1 cellular context compared by ENCODE assay signal in genomic region chr1:153023109-153023508, GRCh38.
TF ChIP-seq lines count a peak whose summit lies in the region.

No MANE protein-coding gene starts in this region.

TF ChIP-seq in K562, 482 proteins besides CTCF, POLR2A, EP300 and RAD21 (continues in another document):
- TF ChIP-seq NUFIP1 (IDR thresholded peaks at IDR 0.05; ENCODE audit: partially characterized antibody) (no peak), ELF2 (CRISPR knock-in tag; IDR thresholded peaks at IDR 0.05) (no peak), ZNF512 (tag; IDR thresholded peaks at IDR 0.05) (no peak), NR2C2 (CRISPR knock-in tag; IDR thresholded peaks at IDR 0.05) (no peak), NR2C2 (tag; IDR thresholded peaks at IDR 0.05) (no peak), FOSL1 (tag; conservative IDR thresholded peaks at IDR 0.05) (peak; percentile 40; the same call in 1 of the 2 replicates), ZNF589 (CRISPR knock-in tag; IDR thresholded peaks at IDR 0.05; ENCODE audit: low read depth) (peak; percentile 56; the same call in 1 of the 2 replicates), C11orf30 (IDR thresholded peaks at IDR 0.05; ENCODE audit: low read depth) (peak; percentile 52; the same call in 1 of the 2 replicates), CEBPZ (IDR thresholded peaks at IDR 0.05; ENCODE audit: borderline replicate concordance, low read depth, low read length) (no peak), L3MBTL2 (IDR thresholded peaks at IDR 0.05) (peak; percentile 56; the same call in 1 of the 2 replicates), SMAD4 (CRISPR knock-in tag; conservative IDR thresholded peaks at IDR 0.05) (peak; percentile 37; the same call in 1 of the 2 replicates), ATF3 (IDR thresholded peaks at IDR 0.05) (peak; percentile 82), ATF3 (CRISPR knock-in tag; conservative IDR thresholded peaks at IDR 0.05) (no peak), PHF8 (IDR thresholded peaks at IDR 0.05; ENCODE audit: borderline replicate concordance, low read length) (no peak), ZNF175 (CRISPR knock-in tag; IDR thresholded peaks at IDR 0.05; ENCODE audit: low read depth) (no peak), ZNF23 (CRISPR knock-in tag; IDR thresholded peaks at IDR 0.05) (no peak), CLOCK (CRISPR knock-in tag; IDR thresholded peaks at IDR 0.05; ENCODE audit: borderline replicate concordance) (no peak), CEBPB (tag; IDR thresholded peaks at IDR 0.05) (0 out of 2 replicates have a peak, but pooled peaks have one; percentile 29), TRIM24 (IDR thresholded peaks at IDR 0.05) (peak in 1 of 2 experiments; percentile 23; a peak in 1 of 4 replicates), YY1 (IDR thresholded peaks at IDR 0.05; ENCODE audit: borderline replicate concordance in 1 of 3, control insufficient read depth in 1 of 3, extremely low read depth in 1 of 3, insufficient read depth in 3 of 3, insufficient read length in 1 of 3, insufficient replicate concordance in 2 of 3, low read depth in 1 of 3, low read length in 2 of 3) (peak in 1 of 3 experiments; percentile 15), ZNF583 (CRISPR knock-in tag; IDR thresholded peaks at IDR 0.05) (no peak), CREM (IDR thresholded peaks at IDR 0.05; ENCODE audit: low read depth) (peak; percentile 29; the same call in 1 of the 2 replicates), BRF2 (IDR thresholded peaks at IDR 0.05; ENCODE audit: borderline replicate concordance, insufficient read depth, insufficient read length) (no peak), NFE2 (IDR thresholded peaks at IDR 0.05; ENCODE audit: low read depth) (0 out of 2 replicates have a peak, but pooled peaks have one; percentile 29), MTF1 (CRISPR knock-in tag; IDR thresholded peaks at IDR 0.05; ENCODE audit: borderline replicate concordance) (no peak), ZNF41 (CRISPR knock-in tag; conservative IDR thresholded peaks at IDR 0.05) (no peak), CEBPG (CRISPR knock-in tag; IDR thresholded peaks at IDR 0.05) (no peak), CEBPG (tag; conservative IDR thresholded peaks at IDR 0.05 in 1 of 2, IDR thresholded peaks at IDR 0.05 in 1 of 2) (peak in 1 of 2 experiments; percentile 41; a peak in 1 of 4 replicates)
- TF ChIP-seq, protein P1, sequence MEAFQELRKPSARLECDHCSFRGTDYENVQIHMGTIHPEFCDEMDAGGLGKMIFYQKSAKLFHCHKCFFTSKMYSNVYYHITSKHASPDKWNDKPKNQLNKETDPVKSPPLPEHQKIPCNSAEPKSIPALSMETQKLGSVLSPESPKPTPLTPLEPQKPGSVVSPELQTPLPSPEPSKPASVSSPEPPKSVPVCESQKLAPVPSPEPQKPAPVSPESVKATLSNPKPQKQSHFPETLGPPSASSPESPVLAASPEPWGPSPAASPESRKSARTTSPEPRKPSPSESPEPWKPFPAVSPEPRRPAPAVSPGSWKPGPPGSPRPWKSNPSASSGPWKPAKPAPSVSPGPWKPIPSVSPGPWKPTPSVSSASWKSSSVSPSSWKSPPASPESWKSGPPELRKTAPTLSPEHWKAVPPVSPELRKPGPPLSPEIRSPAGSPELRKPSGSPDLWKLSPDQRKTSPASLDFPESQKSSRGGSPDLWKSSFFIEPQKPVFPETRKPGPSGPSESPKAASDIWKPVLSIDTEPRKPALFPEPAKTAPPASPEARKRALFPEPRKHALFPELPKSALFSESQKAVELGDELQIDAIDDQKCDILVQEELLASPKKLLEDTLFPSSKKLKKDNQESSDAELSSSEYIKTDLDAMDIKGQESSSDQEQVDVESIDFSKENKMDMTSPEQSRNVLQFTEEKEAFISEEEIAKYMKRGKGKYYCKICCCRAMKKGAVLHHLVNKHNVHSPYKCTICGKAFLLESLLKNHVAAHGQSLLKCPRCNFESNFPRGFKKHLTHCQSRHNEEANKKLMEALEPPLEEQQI (IDR thresholded peaks at IDR 0.05), result no peak
- TF ChIP-seq, protein P2, sequence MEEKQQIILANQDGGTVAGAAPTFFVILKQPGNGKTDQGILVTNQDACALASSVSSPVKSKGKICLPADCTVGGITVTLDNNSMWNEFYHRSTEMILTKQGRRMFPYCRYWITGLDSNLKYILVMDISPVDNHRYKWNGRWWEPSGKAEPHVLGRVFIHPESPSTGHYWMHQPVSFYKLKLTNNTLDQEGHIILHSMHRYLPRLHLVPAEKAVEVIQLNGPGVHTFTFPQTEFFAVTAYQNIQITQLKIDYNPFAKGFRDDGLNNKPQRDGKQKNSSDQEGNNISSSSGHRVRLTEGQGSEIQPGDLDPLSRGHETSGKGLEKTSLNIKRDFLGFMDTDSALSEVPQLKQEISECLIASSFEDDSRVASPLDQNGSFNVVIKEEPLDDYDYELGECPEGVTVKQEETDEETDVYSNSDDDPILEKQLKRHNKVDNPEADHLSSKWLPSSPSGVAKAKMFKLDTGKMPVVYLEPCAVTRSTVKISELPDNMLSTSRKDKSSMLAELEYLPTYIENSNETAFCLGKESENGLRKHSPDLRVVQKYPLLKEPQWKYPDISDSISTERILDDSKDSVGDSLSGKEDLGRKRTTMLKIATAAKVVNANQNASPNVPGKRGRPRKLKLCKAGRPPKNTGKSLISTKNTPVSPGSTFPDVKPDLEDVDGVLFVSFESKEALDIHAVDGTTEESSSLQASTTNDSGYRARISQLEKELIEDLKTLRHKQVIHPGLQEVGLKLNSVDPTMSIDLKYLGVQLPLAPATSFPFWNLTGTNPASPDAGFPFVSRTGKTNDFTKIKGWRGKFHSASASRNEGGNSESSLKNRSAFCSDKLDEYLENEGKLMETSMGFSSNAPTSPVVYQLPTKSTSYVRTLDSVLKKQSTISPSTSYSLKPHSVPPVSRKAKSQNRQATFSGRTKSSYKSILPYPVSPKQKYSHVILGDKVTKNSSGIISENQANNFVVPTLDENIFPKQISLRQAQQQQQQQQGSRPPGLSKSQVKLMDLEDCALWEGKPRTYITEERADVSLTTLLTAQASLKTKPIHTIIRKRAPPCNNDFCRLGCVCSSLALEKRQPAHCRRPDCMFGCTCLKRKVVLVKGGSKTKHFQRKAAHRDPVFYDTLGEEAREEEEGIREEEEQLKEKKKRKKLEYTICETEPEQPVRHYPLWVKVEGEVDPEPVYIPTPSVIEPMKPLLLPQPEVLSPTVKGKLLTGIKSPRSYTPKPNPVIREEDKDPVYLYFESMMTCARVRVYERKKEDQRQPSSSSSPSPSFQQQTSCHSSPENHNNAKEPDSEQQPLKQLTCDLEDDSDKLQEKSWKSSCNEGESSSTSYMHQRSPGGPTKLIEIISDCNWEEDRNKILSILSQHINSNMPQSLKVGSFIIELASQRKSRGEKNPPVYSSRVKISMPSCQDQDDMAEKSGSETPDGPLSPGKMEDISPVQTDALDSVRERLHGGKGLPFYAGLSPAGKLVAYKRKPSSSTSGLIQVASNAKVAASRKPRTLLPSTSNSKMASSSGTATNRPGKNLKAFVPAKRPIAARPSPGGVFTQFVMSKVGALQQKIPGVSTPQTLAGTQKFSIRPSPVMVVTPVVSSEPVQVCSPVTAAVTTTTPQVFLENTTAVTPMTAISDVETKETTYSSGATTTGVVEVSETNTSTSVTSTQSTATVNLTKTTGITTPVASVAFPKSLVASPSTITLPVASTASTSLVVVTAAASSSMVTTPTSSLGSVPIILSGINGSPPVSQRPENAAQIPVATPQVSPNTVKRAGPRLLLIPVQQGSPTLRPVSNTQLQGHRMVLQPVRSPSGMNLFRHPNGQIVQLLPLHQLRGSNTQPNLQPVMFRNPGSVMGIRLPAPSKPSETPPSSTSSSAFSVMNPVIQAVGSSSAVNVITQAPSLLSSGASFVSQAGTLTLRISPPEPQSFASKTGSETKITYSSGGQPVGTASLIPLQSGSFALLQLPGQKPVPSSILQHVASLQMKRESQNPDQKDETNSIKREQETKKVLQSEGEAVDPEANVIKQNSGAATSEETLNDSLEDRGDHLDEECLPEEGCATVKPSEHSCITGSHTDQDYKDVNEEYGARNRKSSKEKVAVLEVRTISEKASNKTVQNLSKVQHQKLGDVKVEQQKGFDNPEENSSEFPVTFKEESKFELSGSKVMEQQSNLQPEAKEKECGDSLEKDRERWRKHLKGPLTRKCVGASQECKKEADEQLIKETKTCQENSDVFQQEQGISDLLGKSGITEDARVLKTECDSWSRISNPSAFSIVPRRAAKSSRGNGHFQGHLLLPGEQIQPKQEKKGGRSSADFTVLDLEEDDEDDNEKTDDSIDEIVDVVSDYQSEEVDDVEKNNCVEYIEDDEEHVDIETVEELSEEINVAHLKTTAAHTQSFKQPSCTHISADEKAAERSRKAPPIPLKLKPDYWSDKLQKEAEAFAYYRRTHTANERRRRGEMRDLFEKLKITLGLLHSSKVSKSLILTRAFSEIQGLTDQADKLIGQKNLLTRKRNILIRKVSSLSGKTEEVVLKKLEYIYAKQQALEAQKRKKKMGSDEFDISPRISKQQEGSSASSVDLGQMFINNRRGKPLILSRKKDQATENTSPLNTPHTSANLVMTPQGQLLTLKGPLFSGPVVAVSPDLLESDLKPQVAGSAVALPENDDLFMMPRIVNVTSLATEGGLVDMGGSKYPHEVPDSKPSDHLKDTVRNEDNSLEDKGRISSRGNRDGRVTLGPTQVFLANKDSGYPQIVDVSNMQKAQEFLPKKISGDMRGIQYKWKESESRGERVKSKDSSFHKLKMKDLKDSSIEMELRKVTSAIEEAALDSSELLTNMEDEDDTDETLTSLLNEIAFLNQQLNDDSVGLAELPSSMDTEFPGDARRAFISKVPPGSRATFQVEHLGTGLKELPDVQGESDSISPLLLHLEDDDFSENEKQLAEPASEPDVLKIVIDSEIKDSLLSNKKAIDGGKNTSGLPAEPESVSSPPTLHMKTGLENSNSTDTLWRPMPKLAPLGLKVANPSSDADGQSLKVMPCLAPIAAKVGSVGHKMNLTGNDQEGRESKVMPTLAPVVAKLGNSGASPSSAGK (IDR thresholded peaks at IDR 0.05), result peak; percentile 66
